ENCODE assay signal across 2 cellular contexts in genomic region chr3:198025644-198026043, GRCh38.
TF ChIP-seq lines count a peak whose summit lies in the region.

No MANE protein-coding gene starts in this region.

TF ChIP-seq in HepG2, 621 proteins besides CTCF, POLR2A, EP300 and RAD21 (continued from another document):
- TF ChIP-seq, protein P1, sequence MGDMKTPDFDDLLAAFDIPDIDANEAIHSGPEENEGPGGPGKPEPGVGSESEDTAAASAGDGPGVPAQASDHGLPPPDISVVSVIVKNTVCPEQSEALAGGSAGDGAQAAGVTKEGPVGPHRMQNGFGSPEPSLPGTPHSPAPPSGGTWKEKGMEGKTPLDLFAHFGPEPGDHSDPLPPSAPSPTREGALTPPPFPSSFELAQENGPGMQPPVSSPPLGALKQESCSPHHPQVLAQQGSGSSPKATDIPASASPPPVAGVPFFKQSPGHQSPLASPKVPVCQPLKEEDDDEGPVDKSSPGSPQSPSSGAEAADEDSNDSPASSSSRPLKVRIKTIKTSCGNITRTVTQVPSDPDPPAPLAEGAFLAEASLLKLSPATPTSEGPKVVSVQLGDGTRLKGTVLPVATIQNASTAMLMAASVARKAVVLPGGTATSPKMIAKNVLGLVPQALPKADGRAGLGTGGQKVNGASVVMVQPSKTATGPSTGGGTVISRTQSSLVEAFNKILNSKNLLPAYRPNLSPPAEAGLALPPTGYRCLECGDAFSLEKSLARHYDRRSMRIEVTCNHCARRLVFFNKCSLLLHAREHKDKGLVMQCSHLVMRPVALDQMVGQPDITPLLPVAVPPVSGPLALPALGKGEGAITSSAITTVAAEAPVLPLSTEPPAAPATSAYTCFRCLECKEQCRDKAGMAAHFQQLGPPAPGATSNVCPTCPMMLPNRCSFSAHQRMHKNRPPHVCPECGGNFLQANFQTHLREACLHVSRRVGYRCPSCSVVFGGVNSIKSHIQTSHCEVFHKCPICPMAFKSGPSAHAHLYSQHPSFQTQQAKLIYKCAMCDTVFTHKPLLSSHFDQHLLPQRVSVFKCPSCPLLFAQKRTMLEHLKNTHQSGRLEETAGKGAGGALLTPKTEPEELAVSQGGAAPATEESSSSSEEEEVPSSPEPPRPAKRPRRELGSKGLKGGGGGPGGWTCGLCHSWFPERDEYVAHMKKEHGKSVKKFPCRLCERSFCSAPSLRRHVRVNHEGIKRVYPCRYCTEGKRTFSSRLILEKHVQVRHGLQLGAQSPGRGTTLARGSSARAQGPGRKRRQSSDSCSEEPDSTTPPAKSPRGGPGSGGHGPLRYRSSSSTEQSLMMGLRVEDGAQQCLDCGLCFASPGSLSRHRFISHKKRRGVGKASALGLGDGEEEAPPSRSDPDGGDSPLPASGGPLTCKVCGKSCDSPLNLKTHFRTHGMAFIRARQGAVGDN (CRISPR knock-in tag; IDR thresholded peaks at IDR 0.05), result no peak
- TF ChIP-seq, protein P2, sequence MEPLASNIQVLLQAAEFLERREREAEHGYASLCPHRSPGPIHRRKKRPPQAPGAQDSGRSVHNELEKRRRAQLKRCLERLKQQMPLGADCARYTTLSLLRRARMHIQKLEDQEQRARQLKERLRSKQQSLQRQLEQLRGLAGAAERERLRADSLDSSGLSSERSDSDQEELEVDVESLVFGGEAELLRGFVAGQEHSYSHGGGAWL (CRISPR knock-in tag; IDR thresholded peaks at IDR 0.05), result no peak
- TF ChIP-seq PITX1 (CRISPR knock-in tag; IDR thresholded peaks at IDR 0.05) (no peak), ZNF569 (CRISPR knock-in tag; IDR thresholded peaks at IDR 0.05; ENCODE audit: borderline replicate concordance) (no peak), MAFK (conservative IDR thresholded peaks at IDR 0.05 in 1 of 2, IDR thresholded peaks at IDR 0.05 in 1 of 2; ENCODE audit: low read length in 2 of 2) (peak; percentile 89 to 94), ISL2 (CRISPR knock-in tag; IDR thresholded peaks at IDR 0.05) (no peak), GMEB1 (CRISPR knock-in tag; IDR thresholded peaks at IDR 0.05; ENCODE audit: borderline replicate concordance) (no peak), ATF7 (IDR thresholded peaks at IDR 0.05) (peak; percentile 72), ATF7 (CRISPR knock-in tag; IDR thresholded peaks at IDR 0.05) (no peak)
- TF ChIP-seq, protein P3, sequence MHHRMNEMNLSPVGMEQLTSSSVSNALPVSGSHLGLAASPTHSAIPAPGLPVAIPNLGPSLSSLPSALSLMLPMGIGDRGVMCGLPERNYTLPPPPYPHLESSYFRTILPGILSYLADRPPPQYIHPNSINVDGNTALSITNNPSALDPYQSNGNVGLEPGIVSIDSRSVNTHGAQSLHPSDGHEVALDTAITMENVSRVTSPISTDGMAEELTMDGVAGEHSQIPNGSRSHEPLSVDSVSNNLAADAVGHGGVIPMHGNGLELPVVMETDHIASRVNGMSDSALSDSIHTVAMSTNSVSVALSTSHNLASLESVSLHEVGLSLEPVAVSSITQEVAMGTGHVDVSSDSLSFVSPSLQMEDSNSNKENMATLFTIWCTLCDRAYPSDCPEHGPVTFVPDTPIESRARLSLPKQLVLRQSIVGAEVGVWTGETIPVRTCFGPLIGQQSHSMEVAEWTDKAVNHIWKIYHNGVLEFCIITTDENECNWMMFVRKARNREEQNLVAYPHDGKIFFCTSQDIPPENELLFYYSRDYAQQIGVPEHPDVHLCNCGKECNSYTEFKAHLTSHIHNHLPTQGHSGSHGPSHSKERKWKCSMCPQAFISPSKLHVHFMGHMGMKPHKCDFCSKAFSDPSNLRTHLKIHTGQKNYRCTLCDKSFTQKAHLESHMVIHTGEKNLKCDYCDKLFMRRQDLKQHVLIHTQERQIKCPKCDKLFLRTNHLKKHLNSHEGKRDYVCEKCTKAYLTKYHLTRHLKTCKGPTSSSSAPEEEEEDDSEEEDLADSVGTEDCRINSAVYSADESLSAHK (CRISPR knock-in tag; IDR thresholded peaks at IDR 0.05; ENCODE audit: borderline replicate concordance), result no peak
- TF ChIP-seq, protein P4, sequence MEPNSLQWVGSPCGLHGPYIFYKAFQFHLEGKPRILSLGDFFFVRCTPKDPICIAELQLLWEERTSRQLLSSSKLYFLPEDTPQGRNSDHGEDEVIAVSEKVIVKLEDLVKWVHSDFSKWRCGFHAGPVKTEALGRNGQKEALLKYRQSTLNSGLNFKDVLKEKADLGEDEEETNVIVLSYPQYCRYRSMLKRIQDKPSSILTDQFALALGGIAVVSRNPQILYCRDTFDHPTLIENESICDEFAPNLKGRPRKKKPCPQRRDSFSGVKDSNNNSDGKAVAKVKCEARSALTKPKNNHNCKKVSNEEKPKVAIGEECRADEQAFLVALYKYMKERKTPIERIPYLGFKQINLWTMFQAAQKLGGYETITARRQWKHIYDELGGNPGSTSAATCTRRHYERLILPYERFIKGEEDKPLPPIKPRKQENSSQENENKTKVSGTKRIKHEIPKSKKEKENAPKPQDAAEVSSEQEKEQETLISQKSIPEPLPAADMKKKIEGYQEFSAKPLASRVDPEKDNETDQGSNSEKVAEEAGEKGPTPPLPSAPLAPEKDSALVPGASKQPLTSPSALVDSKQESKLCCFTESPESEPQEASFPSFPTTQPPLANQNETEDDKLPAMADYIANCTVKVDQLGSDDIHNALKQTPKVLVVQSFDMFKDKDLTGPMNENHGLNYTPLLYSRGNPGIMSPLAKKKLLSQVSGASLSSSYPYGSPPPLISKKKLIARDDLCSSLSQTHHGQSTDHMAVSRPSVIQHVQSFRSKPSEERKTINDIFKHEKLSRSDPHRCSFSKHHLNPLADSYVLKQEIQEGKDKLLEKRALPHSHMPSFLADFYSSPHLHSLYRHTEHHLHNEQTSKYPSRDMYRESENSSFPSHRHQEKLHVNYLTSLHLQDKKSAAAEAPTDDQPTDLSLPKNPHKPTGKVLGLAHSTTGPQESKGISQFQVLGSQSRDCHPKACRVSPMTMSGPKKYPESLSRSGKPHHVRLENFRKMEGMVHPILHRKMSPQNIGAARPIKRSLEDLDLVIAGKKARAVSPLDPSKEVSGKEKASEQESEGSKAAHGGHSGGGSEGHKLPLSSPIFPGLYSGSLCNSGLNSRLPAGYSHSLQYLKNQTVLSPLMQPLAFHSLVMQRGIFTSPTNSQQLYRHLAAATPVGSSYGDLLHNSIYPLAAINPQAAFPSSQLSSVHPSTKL (CRISPR knock-in tag; IDR thresholded peaks at IDR 0.05), result no peak
TF ChIP-seq in HepG2: peak in this region for 3.

TF ChIP-seq in K562, 482 proteins besides CTCF, POLR2A, EP300 and RAD21 (continued from another document):
- no peak for TF ChIP-seq STAT6 (CRISPR knock-in tag; IDR thresholded peaks at IDR 0.05)
- no peak for TF ChIP-seq SAFB2 (IDR thresholded peaks at IDR 0.05; ENCODE audit: borderline replicate concordance, low read depth, low read length, severe bottlenecking)
- TF ChIP-seq MAFG (tag; conservative IDR thresholded peaks at IDR 0.05), result peak; percentile 73
- no peak for TF ChIP-seq GATAD2A (IDR thresholded peaks at IDR 0.05)
